In genomic region chr20:37282558-37282957, GRCh38 we compare ENCODE assay signal across 11 cellular contexts. TPM values are rescaled to one million over a fixed set of nuclear protein-coding genes. Genes with fewer than 3 reads are reported as not detected.
DNase-seq lines count a peak whose midpoint lies in the region; ATAC-seq and TF ChIP-seq lines count a peak whose summit lies in the region.
"Had no signal": no experiment of that assay in that cellular context is flagged by ENCODE, and none has a peak within 500 bp of the region (broad histone marks: within the 10 kb centered on the region; RNA-seq: fewer than 3 reads in every experiment).

No MANE protein-coding gene starts in this region.

- H3K36me3 ChIP-seq in IMR-90 (ENCODE audit: control insufficient read depth, insufficient read depth, low read length) (no peaks in the 10 kb centered on the region), mammary epithelial cell (ENCODE audit: insufficient read depth, low read length) (no peaks in the 10 kb centered on the region), muscle layer of colon (ENCODE audit: insufficient read depth, low read length) (no peaks in the 10 kb centered on the region)

- 89% methylated on average over 2 of the region's 6 CpGs; no CpG with 5 or more reads in 1 of the 2 experiments for WGBS in IMR-90 (ENCODE audit: extremely low coverage in 2 of 2, insufficient read length in 1 of 2), 2 experiments
- WGBS in mammary epithelial cell (ENCODE audit: low coverage, missing lambda C conversion rate): 57% methylated on average over 6 of the region's 6 CpGs

- POLR2A ChIA-PET in IMR-90 (lab: Charles Lee; ENCODE audit: unreplicated experiment): interaction anchor here (0.6 kb wide), 1 partner anchor 235 kb away, joined by 3 read pairs; no protein-coding TSS in a partner anchor

- in situ Hi-C loops in IMR-90 (cut with MboI; ENCODE audit: low sequenced_read_pairs) (loop anchor here (5.0 kb wide), 1 partner anchor 100 kb away; no protein-coding TSS in a partner anchor), mammary epithelial cell (cut with MboI; ENCODE audit: low sequenced_read_pairs in 2 of 2) (loop anchor here in 1 of 2 donors (10.0 kb wide), 2 partner anchors 72 to 102 kb away; no protein-coding TSS in a partner anchor)

- no peak overlapping the region for H3K4me3 ChIP-seq in IMR-90 (ENCODE audit: insufficient read depth, low read depth, low read length)
- no peak overlapping the region for H3K4me3 ChIP-seq in mammary epithelial cell (replicated peaks in 1 of 3; ENCODE audit: insufficient read depth in 1 of 3, low read depth in 2 of 3, low read length in 3 of 3)
- H3K4me3 ChIP-seq in muscle layer of colon (ENCODE audit: low read depth in 1 of 2, low read length in 2 of 2): no peak overlapping the region

- peak overlapping the region; percentile 25 to 68; a peak in 3 of 4 replicates for H4K8ac ChIP-seq in IMR-90 (ENCODE audit: low read depth in 2 of 2, low read length in 2 of 2)

- H3K9me3 ChIP-seq in IMR-90 (ENCODE audit: control insufficient read depth, insufficient read depth, low read length) (no peaks in the 10 kb centered on the region), mammary epithelial cell (replicated peaks; ENCODE audit: insufficient read depth, low read length) (no peaks in the 10 kb centered on the region), muscle layer of colon (ENCODE audit: low read length) (no peaks in the 10 kb centered on the region)

- H3K27ac ChIP-seq in IMR-90 (ENCODE audit: insufficient read depth, low read length) (no peak overlapping the region), mammary epithelial cell (ENCODE audit: insufficient read depth, low read depth, low read length) (no peak overlapping the region), muscle layer of colon (ENCODE audit: low read depth, low read length) (peak overlapping the region; percentile 22)

- H3K79me1 ChIP-seq in IMR-90 (ENCODE audit: low read depth in 1 of 2, low read length in 2 of 2): no peaks in the 10 kb centered on the region

- no peak overlapping the region for H3K56ac ChIP-seq in IMR-90 (ENCODE audit: extremely low read depth, insufficient read depth, low read length)

- H3K18ac ChIP-seq in IMR-90 (ENCODE audit: low read depth, low read length): 0 out of 2 replicates have a peak overlapping the region, but pooled peaks have one; percentile 55

- no TSS peak for BruUV-seq in IMR-90 (replicated peaks; lab: Mats Ljungman, UMichigan)
- no TSS peak for BruUV-seq in mammary epithelial cell (replicated peaks; lab: Mats Ljungman, UMichigan)

- no peaks in the 10 kb centered on the region for H3K9me1 ChIP-seq in IMR-90 (ENCODE audit: insufficient read depth, low read length)

- peak overlapping the region; percentile 26 for H4K91ac ChIP-seq in IMR-90 (ENCODE audit: insufficient read depth, low read depth, low read length)

- H2AFZ ChIP-seq in IMR-90 (replicated peaks; ENCODE audit: low read length, poor library complexity) (peak overlapping the region; percentile 64), mammary epithelial cell (ENCODE audit: low read depth, low read length) (peak overlapping the region; percentile 54)

- TF ChIP-seq POLR2A in IMR-90 (IDR thresholded peaks at IDR 0.05; ENCODE audit: low read depth, low read length): no peak

- H3K27me3 ChIP-seq in IMR-90 (ENCODE audit: control insufficient read depth, insufficient read depth, low read length): no peaks in the 10 kb centered on the region; the same call in 1 of the 2 replicates
- no peaks in the 10 kb centered on the region for H3K27me3 ChIP-seq in mammary epithelial cell (ENCODE audit: insufficient read depth, low read length)
- H3K27me3 ChIP-seq in muscle layer of colon (ENCODE audit: control insufficient read depth in 1 of 2, insufficient read depth in 2 of 2, low read length in 2 of 2): no peaks in the 10 kb centered on the region

- H3K9ac ChIP-seq in IMR-90 (ENCODE audit: low read depth, low read length): 0 out of 2 replicates have a peak overlapping the region, but pooled peaks have one; percentile 19
- H3K9ac ChIP-seq in mammary epithelial cell (ENCODE audit: insufficient read depth, low read length): no peak overlapping the region
- H3K9ac ChIP-seq in muscle layer of colon (ENCODE audit: low read length): peak overlapping the region; percentile 23

- H2AK9ac ChIP-seq in IMR-90 (replicated peaks; ENCODE audit: low read depth, low read length, poor library complexity): no peak overlapping the region

- no peak overlapping the region for H3K23ac ChIP-seq in IMR-90 (ENCODE audit: low read depth, low read length)

- TF ChIP-seq CTCF in IMR-90 (conservative IDR thresholded peaks at IDR 0.05; ENCODE audit: low read depth, low read length): peak; percentile 86
- TF ChIP-seq CTCF in mammary epithelial cell (conservative IDR thresholded peaks at IDR 0.05 in 1 of 2, IDR thresholded peaks at IDR 0.05 in 1 of 2; ENCODE audit: extremely low read depth in 1 of 2, insufficient read depth in 1 of 2, low read depth in 1 of 2, low read length in 2 of 2): peak; percentile 62 to 80

- peak overlapping the region; percentile 72 for H4K5ac ChIP-seq in IMR-90 (ENCODE audit: low read depth, low read length)

- H2BK20ac ChIP-seq in IMR-90 (ENCODE audit: low read depth, low read length): peak overlapping the region; percentile 13; the same call in 1 of the 2 replicates

- DNase-seq in AG08395 (ENCODE audit: low spot score) (peak; percentile 87), IMR-90 (peak; percentile 81), mammary epithelial cell (peak; percentile 55), SHP77 treated with DMSO at 0.1 percent for 48 hours (lab: John Stamatoyannopoulos, UW) (no peak), AML-193 (lab: John Stamatoyannopoulos, UW) (no peak)
- DNase-seq: NCI-H1694 treated with DMSO at 0.1 percent for 48 hours had no signal

- H3K4me2 ChIP-seq in IMR-90 (ENCODE audit: low read depth, low read length): no peak overlapping the region
- H3K4me2 ChIP-seq in mammary epithelial cell (ENCODE audit: insufficient read depth, low read depth, low read length): no peak overlapping the region

- peak overlapping the region; percentile 18; the same call in 1 of the 2 replicates for H3K4ac ChIP-seq in IMR-90 (ENCODE audit: low read depth, low read length)

- intact Hi-C loops in IMR-90 (cut with micrococcal nuclease): loop anchor here (1.0 kb wide), 1 partner anchor 102 kb away; no protein-coding TSS in a partner anchor
- intact Hi-C loops in mammary epithelial cell (cut with micrococcal nuclease): loop anchor here (1.0 to 2.0 kb wide), 3 partner anchors 62 to 252 kb away; no protein-coding TSS in a partner anchor

- H3K79me2 ChIP-seq in mammary epithelial cell (ENCODE audit: insufficient read depth, low read length): no peaks in the 10 kb centered on the region

- no peak overlapping the region; the same call in 2 of the 3 replicates for H2BK15ac ChIP-seq in IMR-90 (ENCODE audit: low read depth, low read length)

- ATAC-seq in IMR-90 (ENCODE audit: low read depth) (peak; percentile 95), GM19351 (IDR thresholded peaks at IDR 0.05; ENCODE audit: unreplicated experiment) (no peak), GM19035 (IDR thresholded peaks at IDR 0.05; ENCODE audit: unreplicated experiment) (no peak)

- H2AK5ac ChIP-seq in IMR-90 (ENCODE audit: low read depth, low read length): no peak overlapping the region

- no peak overlapping the region for H2BK5ac ChIP-seq in IMR-90 (ENCODE audit: low read depth, low read length, poor library complexity, severe bottlenecking)

- dilution Hi-C loops in IMR-90 (cut with HindIII; ENCODE audit: low sequenced_read_pairs, unreplicated experiment) (no loop called here), mammary epithelial cell (cut with HindIII; ENCODE audit: low sequenced_read_pairs) (loop anchor here (5.0 kb wide), 1 partner anchor 115 kb away; no protein-coding TSS in a partner anchor)

- H2BK120ac ChIP-seq in IMR-90 (ENCODE audit: low read depth, low read length): peak overlapping the region; percentile 74

- H4K20me1 ChIP-seq in IMR-90 (ENCODE audit: insufficient read depth, low read length) (no peaks in the 10 kb centered on the region), mammary epithelial cell (ENCODE audit: insufficient read depth, low read length) (no peaks in the 10 kb centered on the region)

- no peak overlapping the region; the same call in 1 of the 2 replicates for H3K14ac ChIP-seq in IMR-90 (replicated peaks; ENCODE audit: low read depth, low read length)

- CTCF ChIA-PET in IMR-90 (lab: Yijun Ruan, JAX) (interaction anchor here (0.6 to 1.5 kb wide), 4 partner anchors 59 to 251 kb away, joined by 3 to 8 read pairs (median 3); no protein-coding TSS in a partner anchor), mammary epithelial cell (lab: Charles Lee; ENCODE audit: low non-redundant PET) (interaction anchor here (0.7 to 0.8 kb wide), 4 partner anchors 16 to 246 kb away, joined by 3 to 7 read pairs (median 6); no protein-coding TSS in a partner anchor)

- TF ChIP-seq RAD21 in IMR-90 (IDR thresholded peaks at IDR 0.05; ENCODE audit: low read length): peak; percentile 94

- H3K4me1 ChIP-seq in IMR-90 (ENCODE audit: control insufficient read depth, insufficient read depth, low read length) (peaks cover 2% of the 10 kb centered on the region; the same call in 1 of the 2 replicates), mammary epithelial cell (ENCODE audit: insufficient read depth, low read length) (peaks cover 7% of the 10 kb centered on the region), muscle layer of colon (ENCODE audit: insufficient read depth, low read length) (no peaks in the 10 kb centered on the region)

TF ChIP-seq in IMR-90, 13 proteins besides CTCF, POLR2A, EP300 and RAD21:
- TF ChIP-seq SMC3 (IDR thresholded peaks at IDR 0.05; ENCODE audit: low read depth, low read length) (peak; percentile 74), RFX5 (IDR thresholded peaks at IDR 0.05; ENCODE audit: low read depth, low read length) (no peak)

RNA-seq across cellular contexts. Expression of gene MANBAL, which starts 6.9 kb away (rescaled TPM):
- 24.4 and 28.9 TPM in 2 replicates for total RNA-seq in IMR-90 (2012; rRNA removed)
- polyA plus RNA-seq in IMR-90 (2012; rRNA removed): 98.6 and 109 TPM in 2 replicates
- 51.7 and 91.4 TPM in 2 replicates for polyA plus RNA-seq in IMR-90 (2012; cell fraction: cytosol; rRNA removed)
- polyA plus RNA-seq in IMR-90 (2012; cell fraction: nucleus; rRNA removed; ENCODE audit: low replicate concordance): 46.7 and 65.5 TPM in 2 replicates
- 10 to 100 TPM; 19.0 to 58.5 TPM for total RNA-seq in mammary epithelial cell
- polyA plus RNA-seq in mammary epithelial cell: 117 TPM
- 58.0 TPM for polyA minus RNA-seq in mammary epithelial cell

RNA-seq across cellular contexts. Expression of gene GHRH, which starts 20.9 kb away (rescaled TPM):
- total RNA-seq in IMR-90 (2012; rRNA removed): not detected in 2 replicates
- not detected in 2 replicates for polyA plus RNA-seq in IMR-90 (2012; rRNA removed)
- not detected in 2 replicates for polyA plus RNA-seq in IMR-90 (2012; cell fraction: cytosol; rRNA removed)
- polyA plus RNA-seq in IMR-90 (2012; cell fraction: nucleus; rRNA removed; ENCODE audit: low replicate concordance): not detected in 2 replicates
- total RNA-seq in mammary epithelial cell: not detected
- not detected for polyA plus RNA-seq in mammary epithelial cell
- polyA minus RNA-seq in mammary epithelial cell: not detected
- total RNA-seq: G401, neural crest cell had no signal

Comparison
In these comparisons a context has a peak if more than half of its experiments do, and no peak if none do; other contexts are left out.
1. DNase-seq: peak in AG08395 (single experiment), IMR-90 (single experiment) and mammary epithelial cell (single experiment); none in SHP77 treated with DMSO at 0.1 percent for 48 hours (single experiment) and AML-193 (0 of 2).